Comparison of ENCODE assay signal across 1 cellular context in genomic region chr1:91555074-91555730, GRCh38.
TF ChIP-seq lines count a peak whose summit lies in the region.

No MANE protein-coding gene starts in this region.

TF ChIP-seq in SK-N-SH, 30 proteins besides CTCF, POLR2A, EP300 and RAD21 (continued from another document):
- TF ChIP-seq ZBTB33 (IDR thresholded peaks at IDR 0.05; ENCODE audit: borderline replicate concordance, low read depth) (no peak), POLR2AphosphoS5 (IDR thresholded peaks at IDR 0.05; ENCODE audit: low read depth, low read length) (no peak), MXI1 (IDR thresholded peaks at IDR 0.05; ENCODE audit: low read depth, low read length) (no peak), SMC3 (IDR thresholded peaks at IDR 0.05; ENCODE audit: low read depth, low read length) (no peak), GABPA (IDR thresholded peaks at IDR 0.05; ENCODE audit: low read depth) (no peak), IRF3 (IDR thresholded peaks at IDR 0.05; ENCODE audit: low read depth, low read length) (no peak)
